14 cellular contexts compared by ENCODE assay signal in genomic region chr17:5758651-5759050, GRCh38.
DNase-seq lines count a peak whose midpoint lies in the region; ATAC-seq, FAIRE-seq and TF ChIP-seq lines count a peak whose summit lies in the region.
"Had no signal": no experiment of that assay in that cellular context is flagged by ENCODE, and none has a peak within 500 bp of the region (broad histone marks: within the 10 kb centered on the region; RNA-seq: fewer than 3 reads in every experiment).

No MANE protein-coding gene starts in this region.

- CTCF ChIA-PET in A673 (lab: Charles Lee), result no interaction called here
- CTCF ChIA-PET in SK-N-SH (lab: Yijun Ruan, JAX), result no interaction called here

- intact Hi-C loops in A673 (cut with micrococcal nuclease; ENCODE audit: unreplicated experiment), result no loop called here
- intact Hi-C loops in esophagus squamous epithelium (cut with DNase I), result no loop called here
- intact Hi-C loops in stomach (cut with DNase I; ENCODE audit: low total_unique reads), result no loop called here

- no peak for TF ChIP-seq POLR2A in esophagus squamous epithelium (IDR thresholded peaks at IDR 0.05)
- no peak for TF ChIP-seq POLR2A in stomach (IDR thresholded peaks at IDR 0.05)

- no peaks in the 10 kb centered on the region for H4K20me1 ChIP-seq in SK-N-SH (ENCODE audit: insufficient read depth)

- H3K9me3 ChIP-seq in A673 (ENCODE audit: low read depth, low read length, poor library complexity, severe bottlenecking), result no peaks in the 10 kb centered on the region
- H3K9me3 ChIP-seq in SK-N-SH, result no peaks in the 10 kb centered on the region
- H3K9me3 ChIP-seq in esophagus squamous epithelium, result no peaks in the 10 kb centered on the region
- H3K9me3 ChIP-seq in stomach, result no peaks in the 10 kb centered on the region
- H3K9me3 ChIP-seq: tibial artery had no signal

- H3K27ac ChIP-seq in A673 (ENCODE audit: low read depth, low read length, poor library complexity, severe bottlenecking), result no peak overlapping the region
- H3K27ac ChIP-seq in SK-N-SH (ENCODE audit: low read depth in 2 of 2, low read length in 1 of 2), result no peak overlapping the region
- H3K27ac ChIP-seq in esophagus squamous epithelium, result no peak overlapping the region
- no peak overlapping the region for H3K27ac ChIP-seq in stomach
- H3K27ac ChIP-seq: KMS-11, tibial artery had no signal

- no TSS peak for BruUV-seq in A673 (replicated peaks; lab: Mats Ljungman, UMichigan)

- no peak for TF ChIP-seq RAD21 in SK-N-SH (IDR thresholded peaks at IDR 0.05; ENCODE audit: low read length)

- POLR2A ChIA-PET in A673 (lab: Charles Lee; ENCODE audit: low non-redundant PET), result no interaction called here
- POLR2A ChIA-PET in SK-N-SH (lab: Yijun Ruan, JAX), result no interaction called here

- H3K4me3 ChIP-seq in A673 (ENCODE audit: low read depth, low read length, poor library complexity, severe bottlenecking) (no peak overlapping the region), SK-N-SH (ENCODE audit: low read depth in 2 of 2, low read length in 1 of 2) (no peak overlapping the region), fibroblast of mammary gland (ENCODE audit: control insufficient read depth, low read depth, low read length) (no peak overlapping the region), esophagus squamous epithelium (no peak overlapping the region), stomach (no peak overlapping the region)
- H3K4me3 ChIP-seq: tibial artery had no signal

- no peak overlapping the region for H2AFZ ChIP-seq in SK-N-SH (ENCODE audit: low read depth)

- H3K36me3 ChIP-seq in A673 (ENCODE audit: insufficient read depth, low read length, poor library complexity, severe bottlenecking), result no peaks in the 10 kb centered on the region
- H3K36me3 ChIP-seq in SK-N-SH (replicated peaks in 1 of 2; ENCODE audit: control insufficient read depth in 1 of 2, insufficient read depth in 2 of 2, low read length in 1 of 2), result no peaks in the 10 kb centered on the region
- H3K36me3 ChIP-seq in esophagus squamous epithelium, result no peaks in the 10 kb centered on the region
- no peaks in the 10 kb centered on the region for H3K36me3 ChIP-seq in stomach
- H3K36me3 ChIP-seq: tibial artery had no signal

- DNase-seq in A673 (ENCODE audit: low spot score) (peak; percentile 50), GM19239 (ENCODE audit: insufficient read length, low spot score) (no peak), SK-N-SH (no peak), fibroblast of mammary gland (ENCODE audit: low read depth) (peak; percentile 32), NCI-H128 (lab: John Stamatoyannopoulos, UW; ENCODE audit: unreplicated experiment) (no peak), esophagus squamous epithelium (lab: John Stamatoyannopoulos, UW) (no peak), stomach (no peak)
- DNase-seq: CD4-positive, alpha-beta T cell; islet precursor cell; stimulated activated CD4-positive, alpha-beta T cell treated with anti-CD3 and anti-CD28 coated beads, Interleukin-4, amount 100 ng/mL, for 4 hours; T-helper 9 cell had no signal

- TF ChIP-seq CTCF in A673 (conservative IDR thresholded peaks at IDR 0.05; ENCODE audit: low read depth, low read length) (no peak), SK-N-SH (IDR thresholded peaks at IDR 0.05) (no peak), fibroblast of mammary gland (conservative IDR thresholded peaks at IDR 0.05; ENCODE audit: control insufficient read depth, insufficient read depth, low read depth, low read length) (no peak), esophagus squamous epithelium (IDR thresholded peaks at IDR 0.05) (no peak), stomach (IDR thresholded peaks at IDR 0.05) (no peak)

- no peak for ATAC-seq in HG03045 (IDR thresholded peaks at IDR 0.05; ENCODE audit: unreplicated experiment)

- no peaks in the 10 kb centered on the region for H3F3A ChIP-seq in SK-N-SH (replicated peaks; ENCODE audit: insufficient read depth)

- H3K9me2 ChIP-seq in SK-N-SH, result no peaks in the 10 kb centered on the region

- FAIRE-seq in GM19239 (lab: Jason Lieb, UNC), result peak; percentile 60

- H3K4me1 ChIP-seq in A673 (ENCODE audit: insufficient read depth, low read length, poor library complexity, severe bottlenecking) (no peaks in the 10 kb centered on the region), SK-N-SH (ENCODE audit: control insufficient read depth in 1 of 2, insufficient read depth in 2 of 2, low read depth in 1 of 2, low read length in 1 of 2) (no peaks in the 10 kb centered on the region), esophagus squamous epithelium (peaks cover 0 to 5% (median 0%) of the 10 kb centered on the region in 3 donors), stomach (peaks cover 0 to 10% (median 7%) of the 10 kb centered on the region in 4 donors)

- H3K79me2 ChIP-seq in SK-N-SH (ENCODE audit: insufficient read depth), result no peaks in the 10 kb centered on the region

- H3K27me3 ChIP-seq in A673 (replicated peaks; ENCODE audit: insufficient read depth, low read depth, low read length, poor library complexity) (peaks cover 28% of the 10 kb centered on the region), SK-N-SH (ENCODE audit: insufficient read depth) (peaks cover 19% of the 10 kb centered on the region; the same call in 1 of the 2 replicates), esophagus squamous epithelium (peaks cover 0 to 76% (median 0%) of the 10 kb centered on the region in 4 donors), stomach (peaks cover 0 to 14% (median 0%) of the 10 kb centered on the region in 3 donors)

- TF ChIP-seq EP300 in SK-N-SH (IDR thresholded peaks at IDR 0.05; ENCODE audit: borderline replicate concordance in 1 of 2, low read depth in 1 of 2, low read length in 1 of 2), result no peak
- no peak for TF ChIP-seq EP300 in stomach (IDR thresholded peaks at IDR 0.05)

- H3K4me2 ChIP-seq in SK-N-SH, result no peak overlapping the region
- H3K4me2 ChIP-seq: KMS-11 had no signal

- no peak overlapping the region for H3K9ac ChIP-seq in SK-N-SH
- H3K9ac ChIP-seq: KMS-11 had no signal

TF ChIP-seq in SK-N-SH, 30 proteins besides CTCF, POLR2A, EP300 and RAD21:
- TF ChIP-seq NFIC (IDR thresholded peaks at IDR 0.05; ENCODE audit: borderline replicate concordance) (no peak), FOXJ3 (CRISPR knock-in tag; IDR thresholded peaks at IDR 0.05) (no peak), ELF1 (IDR thresholded peaks at IDR 0.05) (no peak), CHD2 (IDR thresholded peaks at IDR 0.05; ENCODE audit: low read length, partially characterized antibody) (no peak), PBX3 (IDR thresholded peaks at IDR 0.05) (peak; percentile 83)

Comparison
In these comparisons a context has a peak if more than half of its experiments do, and no peak if none do; other contexts are left out.
1. DNase-seq: peak in A673 (single experiment) and fibroblast of mammary gland (single experiment); none in GM19239 (single experiment), SK-N-SH (single experiment), NCI-H128 (single experiment), esophagus squamous epithelium (single experiment) and stomach (single experiment).